25 cellular contexts compared by ENCODE assay signal in genomic region chr1:117239467-117239866, GRCh38. TPM values are rescaled to one million over a fixed set of nuclear protein-coding genes. Genes with fewer than 3 reads are reported as not detected.
"Had no signal": no experiment of that assay in that cellular context is flagged by ENCODE, and none has a peak within 500 bp of the region (broad histone marks: within the 10 kb centered on the region; RNA-seq: fewer than 3 reads in every experiment).

No MANE protein-coding gene starts in this region.

- ATAC-seq: effector memory CD8-positive, alpha-beta T cell; esophagus mucosa; gastrocnemius medialis; heart right ventricle; left cardiac atrium; left lung; left ventricle myocardium superior; lower lobe of right lung had no signal

- DNase-seq: colonic mucosa; cortex of kidney; effector CD8-positive, alpha-beta T cell; effector memory CD8-positive, alpha-beta T cell; endodermal cell; erythroblast; esophagus squamous epithelium; foreskin fibroblast; foreskin melanocyte; gastrocnemius medialis; glutamatergic neuron; head of caudate nucleus; heart right ventricle; hippocampal formation; left cardiac atrium; left lung; left ventricle myocardium superior; lower lobe of right lung; mesenchymal stem cell had no signal

RNA-seq across cellular contexts. Expression of gene VTCN1, which starts 28.7 kb away (rescaled TPM):
- total RNA-seq: colonic mucosa, dermis microvascular lymphatic vessel endothelial cell, endodermal cell, gastrocnemius medialis, glomerular endothelial cell, left cardiac atrium, left ventricle myocardium superior, lung microvascular endothelial cell, mesenteric fat pad, mononuclear cell had no signal
